ENCODE assay signal across 1 cellular context in genomic region chr5:154523704-154524103, GRCh38.
TF ChIP-seq lines count a peak whose summit lies in the region.

No MANE protein-coding gene starts in this region.

TF ChIP-seq in HEK293, 187 proteins besides CTCF, POLR2A, EP300 and RAD21 (continued from another document):
- no peak for TF ChIP-seq ZBTB44 (tag by site-specific recombination; IDR thresholded peaks at IDR 0.05)
- TF ChIP-seq OSR2 (tag by site-specific recombination; IDR thresholded peaks at IDR 0.05): peak; percentile 10; the same call in 1 of the 2 replicates
- TF ChIP-seq ATF2 (tag by site-specific recombination; IDR thresholded peaks at IDR 0.05; ENCODE audit: low read depth): peak; percentile 48; the same call in 1 of the 2 replicates
- no peak for TF ChIP-seq ZNF658 (tag by site-specific recombination; IDR thresholded peaks at IDR 0.05)
